8 cellular contexts compared by ENCODE assay signal in genomic region chr12:58540480-58541299, GRCh38.
DNase-seq lines count a peak whose midpoint lies in the region; ATAC-seq, FAIRE-seq and TF ChIP-seq lines count a peak whose summit lies in the region.

No MANE protein-coding gene starts in this region.

- H3K36me3 ChIP-seq in ACC112 (ENCODE audit: insufficient read depth, low read length), result no peaks in the 10 kb centered on the region

- no peaks in the 10 kb centered on the region for H3K27me3 ChIP-seq in ACC112 (ENCODE audit: insufficient read depth, low read length)

- peak; percentile 84 for FAIRE-seq in GM12892 (lab: Jason Lieb, UNC)

- H2AFZ ChIP-seq in ACC112 (ENCODE audit: low read length, unreplicated experiment), result peak overlapping the region; percentile 3

- no peaks in the 10 kb centered on the region for H3K4me1 Mint-ChIP-seq in activated naive CD8-positive, alpha-beta T cell treated with anti-CD3 and anti-CD28 coated beads for 36 hours

- DNase-seq in GM12892 (ENCODE audit: insufficient read length) (no peak), NCI-H460 (ENCODE audit: extremely low read depth, low read depth) (peak; percentile 61), left cardiac atrium (peak; percentile 63), renal cortical epithelial cell (ENCODE audit: low read depth) (peak; percentile 69)
- DNase-seq in activated naive CD8-positive, alpha-beta T cell treated with anti-CD3 and anti-CD28 coated beads for 36 hours, result peak; percentile 2
- DNase-seq in stimulated activated naive CD4-positive, alpha-beta T cell (lab: John Stamatoyannopoulos, UW), result no peak

- no peak overlapping the region for H3K4me3 Mint-ChIP-seq in activated naive CD8-positive, alpha-beta T cell treated with anti-CD3 and anti-CD28 coated beads for 36 hours

- peaks cover 3% of the 10 kb centered on the region for H3K27me3 Mint-ChIP-seq in activated naive CD8-positive, alpha-beta T cell treated with anti-CD3 and anti-CD28 coated beads for 36 hours

- ATAC-seq in HG03280 (IDR thresholded peaks at IDR 0.05; ENCODE audit: unreplicated experiment) (peak; percentile 88), left cardiac atrium (peak; percentile 87 to 94)

- no peaks in the 10 kb centered on the region for H3K36me3 Mint-ChIP-seq in activated naive CD8-positive, alpha-beta T cell treated with anti-CD3 and anti-CD28 coated beads for 36 hours

- intact Hi-C loops in left cardiac atrium (cut with DNase I), result loop anchor here (1.0 to 10.0 kb wide), 3 partner anchors 544 to 614 kb away; no protein-coding TSS in a partner anchor

- no peak overlapping the region for H3K4me3 ChIP-seq in ACC112 (ENCODE audit: low read depth, low read length)

- peak overlapping the region; percentile 7 for H3K27ac ChIP-seq in ACC112 (ENCODE audit: low read depth, low read length)

- no peaks in the 10 kb centered on the region for H3K79me2 ChIP-seq in ACC112 (ENCODE audit: control insufficient read depth, insufficient read depth, low read length, unreplicated experiment)

- TF ChIP-seq POLR2A in GM12892 (IDR thresholded peaks at IDR 0.05; ENCODE audit: low read depth, low read length), result no peak

- H3K4me1 ChIP-seq in ACC112 (ENCODE audit: control insufficient read depth, insufficient read depth, low read length, unreplicated experiment), result peaks cover 45% of the 10 kb centered on the region

- no peaks in the 10 kb centered on the region for H3K9me3 Mint-ChIP-seq in activated naive CD8-positive, alpha-beta T cell treated with anti-CD3 and anti-CD28 coated beads for 36 hours

- H3K27ac Mint-ChIP-seq in activated naive CD8-positive, alpha-beta T cell treated with anti-CD3 and anti-CD28 coated beads for 36 hours, result no peak overlapping the region

Comparison
In these comparisons a context has a peak if more than half of its experiments do, and no peak if none do; other contexts are left out.
1. DNase-seq: peak in NCI-H460 (single experiment), activated naive CD8-positive, alpha-beta T cell treated with anti-CD3 and anti-CD28 coated beads for 36 hours (single experiment), left cardiac atrium (single experiment) and renal cortical epithelial cell (single experiment); none in GM12892 (single experiment) and stimulated activated naive CD4-positive, alpha-beta T cell (0 of 6).